1 cellular context compared by ENCODE assay signal in genomic region chr14:51533160-51533559, GRCh38.
TF ChIP-seq lines count a peak whose summit lies in the region.

No MANE protein-coding gene starts in this region.

TF ChIP-seq in IMR-90, 13 proteins besides CTCF, POLR2A, EP300 and RAD21:
- TF ChIP-seq MAZ (IDR thresholded peaks at IDR 0.05; ENCODE audit: borderline replicate concordance, low read depth, low read length): no peak
- no peak for TF ChIP-seq USF2 (IDR thresholded peaks at IDR 0.05; ENCODE audit: low read depth, low read length)
- no peak for TF ChIP-seq RFX5 (IDR thresholded peaks at IDR 0.05; ENCODE audit: low read depth, low read length)
- no peak for TF ChIP-seq CHD1 (IDR thresholded peaks at IDR 0.05; ENCODE audit: low read depth, low read length)
